ENCODE assay signal across 35 cellular contexts in the genomic region with DNA sequence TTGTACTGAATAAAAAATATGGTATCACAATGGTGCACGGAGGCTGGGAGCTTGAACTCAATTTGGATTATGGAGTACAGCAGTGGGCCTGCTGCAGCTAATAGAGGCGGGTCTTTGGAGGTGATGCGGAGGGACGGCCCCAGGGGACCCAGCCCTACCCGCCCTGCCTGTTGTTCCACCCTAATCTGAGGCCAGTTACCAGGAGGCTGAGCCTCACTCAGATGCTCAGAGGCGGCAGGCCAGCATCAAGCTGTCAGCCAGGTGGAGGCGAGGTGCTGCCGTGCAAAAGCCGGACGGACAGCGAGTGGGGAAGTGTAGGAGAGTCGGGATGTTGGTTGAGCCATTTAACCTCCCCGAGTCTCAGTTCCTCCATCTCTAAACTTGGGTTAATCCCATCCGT.
"Had no signal": no experiment of that assay in that cellular context is flagged by ENCODE, and none has a peak within 500 bp of the region (broad histone marks: within the 10 kb centered on the region; RNA-seq: fewer than 3 reads in every experiment).

No MANE protein-coding gene starts in this region.

- H3K4me3 Mint-ChIP-seq: activated CD4-positive, alpha-beta memory T cell treated with anti-CD3 and anti-CD28 coated beads, Interleukin-2, amount 10 ng/mL, durations not matched to agents 7 days and 5 days; activated CD4-positive, alpha-beta T cell treated with anti-CD3 and anti-CD28 coated beads, Interleukin-2, amount 10 ng/mL, durations not matched to agents 7 days and 5 days; activated T-cell treated with anti-CD3 and anti-CD28 coated beads, Interleukin-2, amount 50 U/mL, for 4 hours; activated T-helper 17 cell treated with anti-CD3 and anti-CD28 coated beads, Interleukin-2, amount 50 U/mL, for 72 hours; natural killer cell treated with Interleukin-12 subunit alpha and Interleukin-12 subunit beta and Interleukin-15 and Interleukin-18, amount 100 ng/mL, for 72 hours; stimulated activated naive B cell treated with anti-CD40 and anti-IgM and Interleukin-4, amounts not matched to agents 10 μg/mL and 1 μg/mL and 100 μg/mL, for 72 hours; T-helper 17 cell had no signal

- H3K4me3 ChIP-seq: mucosa of descending colon, ovary, prostate gland, sigmoid colon, stomach, thyroid gland, upper lobe of left lung, vagina had no signal

- DNase-seq: activated CD4-positive, alpha-beta memory T cell treated with anti-CD3 and anti-CD28 coated beads, Interleukin-2, amount 10 ng/mL, durations not matched to agents 7 days and 5 days; activated CD4-positive, alpha-beta T cell treated with anti-CD3 and anti-CD28 coated beads for 1 hour; activated CD4-positive, alpha-beta T cell treated with anti-CD3 and anti-CD28 coated beads, Interleukin-2, amount 10 ng/mL, durations not matched to agents 7 days and 5 days; activated naive CD4-positive, alpha-beta T cell; activated T-cell treated with anti-CD3 and anti-CD28 coated beads, Interleukin-2, amount 50 U/mL, for 4 hours; anterior cingulate cortex; dermis blood vessel endothelial cell; effector CD8-positive, alpha-beta T cell; islet precursor cell; left ventricle myocardium superior; mucosa of descending colon; ovary; retina; sigmoid colon; small intestine; stimulated activated CD4-positive, alpha-beta T cell treated with anti-CD3 and anti-CD28 coated beads, Interleukin-1b, Interleukin-23, amount 100 ng/mL, for 48 hours; stimulated activated CD4-positive, alpha-beta T cell treated with anti-CD3 and anti-CD28 coated beads, Interleukin-4, amount 100 ng/mL, for 4 hours; stimulated activated CD8-positive, alpha-beta memory T cell treated with anti-CD3 and anti-CD28 coated beads, Interleukin-4, amount 100 ng/mL, for 48 hours; stimulated activated naive B cell treated with anti-CD40 and anti-IgM and Interleukin-4, amounts not matched to agents 10 μg/mL and 1 μg/mL and 100 μg/mL, for 72 hours; stomach; T-helper 17 cell; T1000; thyroid gland had no signal

- H3K4me1 Mint-ChIP-seq: activated CD4-positive, alpha-beta memory T cell treated with anti-CD3 and anti-CD28 coated beads, Interleukin-2, amount 10 ng/mL, durations not matched to agents 7 days and 5 days; activated CD4-positive, alpha-beta T cell treated with anti-CD3 and anti-CD28 coated beads, Interleukin-2, amount 10 ng/mL, durations not matched to agents 7 days and 5 days; activated T-helper 17 cell treated with anti-CD3 and anti-CD28 coated beads, Interleukin-2, amount 50 U/mL, for 72 hours; stimulated activated naive B cell treated with anti-CD40 and anti-IgM and Interleukin-4, amounts not matched to agents 10 μg/mL and 1 μg/mL and 100 μg/mL, for 72 hours had no signal

- H3K36me3 ChIP-seq: neutrophil, ovary, prostate gland, sigmoid colon, stomach, thyroid gland, upper lobe of left lung, vagina had no signal

- H3K4me1 ChIP-seq: prostate gland, sigmoid colon, thyroid gland, upper lobe of left lung, vagina had no signal

- H3K27me3 ChIP-seq: ovary, sigmoid colon, stomach, thyroid gland, upper lobe of left lung, vagina had no signal

- H3K36me3 Mint-ChIP-seq: activated naive CD4-positive, alpha-beta T cell treated with anti-CD3 and anti-CD28 coated beads, Interleukin-2, amount 50 U/mL, for 72 hours; natural killer cell treated with Interleukin-12 subunit alpha and Interleukin-12 subunit beta and Interleukin-15 and Interleukin-18, amount 100 ng/mL, for 72 hours; stimulated activated naive B cell treated with anti-CD40 and anti-IgM and Interleukin-4, amounts not matched to agents 10 μg/mL and 1 μg/mL and 100 μg/mL, for 72 hours had no signal

- H3K9me3 Mint-ChIP-seq: activated CD4-positive, alpha-beta memory T cell treated with anti-CD3 and anti-CD28 coated beads, Interleukin-2, amount 10 ng/mL, durations not matched to agents 7 days and 5 days; activated CD4-positive, alpha-beta T cell treated with anti-CD3 and anti-CD28 coated beads, Interleukin-2, amount 10 ng/mL, durations not matched to agents 7 days and 5 days; activated naive CD4-positive, alpha-beta T cell treated with anti-CD3 and anti-CD28 coated beads, Interleukin-2, amount 50 U/mL, for 72 hours; activated T-cell treated with anti-CD3 and anti-CD28 coated beads, Interleukin-2, amount 50 U/mL, for 4 hours; activated T-helper 17 cell treated with anti-CD3 and anti-CD28 coated beads, Interleukin-2, amount 50 U/mL, for 72 hours; natural killer cell treated with Interleukin-12 subunit alpha and Interleukin-12 subunit beta and Interleukin-15 and Interleukin-18, amount 100 ng/mL, for 72 hours; stimulated activated naive B cell treated with anti-CD40 and anti-IgM and Interleukin-4, amounts not matched to agents 10 μg/mL and 1 μg/mL and 100 μg/mL, for 72 hours had no signal

- ATAC-seq: activated naive CD4-positive, alpha-beta T cell treated with anti-CD3 and anti-CD28 coated beads, Interleukin-2, amount 50 U/mL, for 72 hours; activated T-cell treated with anti-CD3 and anti-CD28 coated beads, Interleukin-2, amount 50 U/mL, for 4 hours; activated T-helper 17 cell treated with anti-CD3 and anti-CD28 coated beads, Interleukin-2, amount 50 U/mL, for 72 hours; left ventricle myocardium superior; mucosa of descending colon; natural killer cell treated with Interleukin-12 subunit alpha and Interleukin-12 subunit beta and Interleukin-15 and Interleukin-18, amount 100 ng/mL, for 72 hours; stimulated activated naive B cell treated with anti-CD40 and anti-IgM and Interleukin-4, amounts not matched to agents 10 μg/mL and 1 μg/mL and 100 μg/mL, for 72 hours; T-helper 17 cell had no signal

- FAIRE-seq: bronchial epithelial cell, colon, endometrium, frontal cortex, small intestine had no signal

- H3K27ac Mint-ChIP-seq: activated CD4-positive, alpha-beta memory T cell treated with anti-CD3 and anti-CD28 coated beads, Interleukin-2, amount 10 ng/mL, durations not matched to agents 7 days and 5 days; activated CD4-positive, alpha-beta T cell treated with anti-CD3 and anti-CD28 coated beads, Interleukin-2, amount 10 ng/mL, durations not matched to agents 7 days and 5 days; activated naive CD4-positive, alpha-beta T cell treated with anti-CD3 and anti-CD28 coated beads, Interleukin-2, amount 50 U/mL, for 72 hours; activated T-helper 17 cell treated with anti-CD3 and anti-CD28 coated beads, Interleukin-2, amount 50 U/mL, for 72 hours; natural killer cell treated with Interleukin-12 subunit alpha and Interleukin-12 subunit beta and Interleukin-15 and Interleukin-18, amount 100 ng/mL, for 72 hours; stimulated activated naive B cell treated with anti-CD40 and anti-IgM and Interleukin-4, amounts not matched to agents 10 μg/mL and 1 μg/mL and 100 μg/mL, for 72 hours; T-helper 17 cell had no signal

- H3K9me3 ChIP-seq: mucosa of descending colon, neutrophil, ovary, prostate gland, sigmoid colon, stomach, thyroid gland, upper lobe of left lung, vagina had no signal

- H3K27ac ChIP-seq: epithelial cell of prostate, neutrophil, ovary, prostate gland, sigmoid colon, stomach, thyroid gland, upper lobe of left lung, vagina had no signal

- H3K27me3 Mint-ChIP-seq: stimulated activated naive B cell treated with anti-CD40 and anti-IgM and Interleukin-4, amounts not matched to agents 10 μg/mL and 1 μg/mL and 100 μg/mL, for 72 hours had no signal
